1 cellular context compared by ENCODE assay signal in genomic region chr1:230624097-230624713, GRCh38.
TF ChIP-seq lines count a peak whose summit lies in the region.

No MANE protein-coding gene starts in this region.

TF ChIP-seq in K562, 482 proteins besides CTCF, POLR2A, EP300 and RAD21 (continued from another document and continues in another):
- TF ChIP-seq ATF3 (IDR thresholded peaks at IDR 0.05) (peak; percentile 69; the same call in 1 of the 2 replicates), ATF3 (CRISPR knock-in tag; conservative IDR thresholded peaks at IDR 0.05) (no peak), ATF1 (CRISPR knock-in tag; IDR thresholded peaks at IDR 0.05) (peak; percentile 72), ATF1 (tag; IDR thresholded peaks at IDR 0.05) (peak; percentile 98), CREB3 (tag; conservative IDR thresholded peaks at IDR 0.05; ENCODE audit: low read depth) (no peak), ZSCAN32 (CRISPR knock-in tag; IDR thresholded peaks at IDR 0.05) (no peak), MYC (IDR thresholded peaks at IDR 0.05; ENCODE audit: low read depth, low read length) (peak; percentile 37), MYC (CRISPR knock-in tag; IDR thresholded peaks at IDR 0.05; ENCODE audit: borderline replicate concordance, low read depth) (no peak; the same call in 1 of the 2 replicates), HMGN3 (IDR thresholded peaks at IDR 0.05; ENCODE audit: borderline replicate concordance, extremely low read depth, insufficient read length, low read depth, low read length) (no peak), PBX2 (CRISPR knock-in tag; IDR thresholded peaks at IDR 0.05; ENCODE audit: low read depth) (no peak), PBX2 (tag; conservative IDR thresholded peaks at IDR 0.05; ENCODE audit: low read depth) (no peak), GTF2A2 (tag; IDR thresholded peaks at IDR 0.05) (no peak), TSHZ1 (CRISPR knock-in tag; IDR thresholded peaks at IDR 0.05) (no peak), TCF3 (CRISPR knock-in tag; IDR thresholded peaks at IDR 0.05) (no peak), ELK3 (CRISPR knock-in tag; IDR thresholded peaks at IDR 0.05) (no peak), JUN (IDR thresholded peaks at IDR 0.05; ENCODE audit: borderline replicate concordance, low read depth, low read length) (no peak), JUN (CRISPR knock-in tag; IDR thresholded peaks at IDR 0.05; ENCODE audit: borderline replicate concordance) (no peak), U2AF1 (optimal IDR thresholded peaks at IDR 0.05; ENCODE audit: low read depth, low read length) (no peak), POLR2AphosphoS5 (IDR thresholded peaks at IDR 0.05; ENCODE audit: control insufficient read depth, insufficient read depth, low read depth, low read length) (no peak), SMAD3 (CRISPR knock-in tag; conservative IDR thresholded peaks at IDR 0.05) (no peak), NFRKB (IDR thresholded peaks at IDR 0.05; ENCODE audit: low read depth) (no peak), ZNF174 (CRISPR knock-in tag; IDR thresholded peaks at IDR 0.05) (no peak), CEBPB (tag; IDR thresholded peaks at IDR 0.05) (no peak), CREM (IDR thresholded peaks at IDR 0.05; ENCODE audit: low read depth) (peak; percentile 95), ZBTB12 (CRISPR knock-in tag; IDR thresholded peaks at IDR 0.05) (peak; percentile 25; the same call in 1 of the 2 replicates), YY1 (IDR thresholded peaks at IDR 0.05; ENCODE audit: borderline replicate concordance in 1 of 3, control insufficient read depth in 1 of 3, extremely low read depth in 1 of 3, insufficient read depth in 3 of 3, insufficient read length in 1 of 3, insufficient replicate concordance in 2 of 3, low read depth in 1 of 3, low read length in 2 of 3) (peak in 2 of 3 experiments; percentile 18 to 83), MTA3 (IDR thresholded peaks at IDR 0.05; ENCODE audit: borderline replicate concordance) (peak; percentile 61; the same call in 1 of the 2 replicates), SP1 (CRISPR knock-in tag; IDR thresholded peaks at IDR 0.05) (no peak), MGA (IDR thresholded peaks at IDR 0.05) (no peak), ZKSCAN1 (IDR thresholded peaks at IDR 0.05; ENCODE audit: low read depth, low read length) (no peak), CBFA2T2 (conservative IDR thresholded peaks at IDR 0.05) (no peak), KHSRP (IDR thresholded peaks at IDR 0.05) (peak; percentile 81), MAFG (tag; conservative IDR thresholded peaks at IDR 0.05) (no peak), ATF7 (IDR thresholded peaks at IDR 0.05) (peak; percentile 71; the same call in 1 of the 2 replicates), STAT5A (IDR thresholded peaks at IDR 0.05; ENCODE audit: borderline replicate concordance, low read length) (no peak), ZNF449 (CRISPR knock-in tag; IDR thresholded peaks at IDR 0.05) (no peak)
